Comparison of ENCODE assay signal across 23 cellular contexts in the genomic region with DNA sequence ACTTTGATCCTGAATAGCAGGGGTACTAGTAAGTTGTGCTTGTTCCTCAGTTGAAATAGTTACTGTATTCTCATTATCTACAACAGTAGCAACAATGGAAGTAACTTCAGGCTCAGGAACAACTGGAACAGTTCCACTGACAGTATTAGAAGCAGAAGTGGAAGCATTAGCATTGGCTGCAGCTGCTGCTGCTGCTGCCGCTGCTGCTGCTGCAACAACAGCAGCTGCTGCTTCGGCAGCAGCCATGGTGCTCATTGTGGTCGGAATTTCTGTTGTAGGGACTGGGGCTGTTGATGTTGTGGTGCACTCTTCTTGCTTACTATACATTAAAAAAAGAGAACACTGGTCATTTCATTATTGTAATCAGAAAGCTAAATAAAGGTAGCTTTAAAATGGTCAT.
"Had no signal": no experiment of that assay in that cellular context is flagged by ENCODE, and none has a peak within 500 bp of the region (broad histone marks: within the 10 kb centered on the region; RNA-seq: fewer than 3 reads in every experiment).

No MANE protein-coding gene starts in this region.

- ATAC-seq: effector memory CD8-positive, alpha-beta T cell; left ventricle myocardium superior; natural killer cell; right lobe of liver; stimulated activated effector memory CD8-positive, alpha-beta T cell treated with anti-CD3 and anti-CD28 coated beads, Interleukin-12 subunit alpha, Interleukin-12 subunit beta, amount 100 ng/mL, for 72 hours had no signal

- H3K27ac ChIP-seq: esophagus squamous epithelium, neutrophil, parathyroid adenoma, right lobe of liver, stomach, thyroid gland, vagina had no signal

- H3K9me3 ChIP-seq: esophagus squamous epithelium, neutrophil, right lobe of liver, stomach, thyroid gland, vagina had no signal

- H3K4me3 Mint-ChIP-seq: effector memory CD8-positive, alpha-beta T cell; natural killer cell; stimulated activated effector memory CD8-positive, alpha-beta T cell treated with anti-CD3 and anti-CD28 coated beads, Interleukin-12 subunit alpha, Interleukin-12 subunit beta, amount 100 ng/mL, for 72 hours had no signal

- H3K27me3 ChIP-seq: esophagus squamous epithelium, neutrophil, right lobe of liver, stomach, thyroid gland, vagina had no signal

- H3K27ac Mint-ChIP-seq: natural killer cell; stimulated activated effector memory CD8-positive, alpha-beta T cell treated with anti-CD3 and anti-CD28 coated beads, Interleukin-12 subunit alpha, Interleukin-12 subunit beta, amount 100 ng/mL, for 72 hours had no signal

- H3K4me3 ChIP-seq: esophagus squamous epithelium, lung, right lobe of liver, stomach, thyroid gland, vagina had no signal

- H3K4me1 ChIP-seq: esophagus squamous epithelium, parathyroid adenoma, right lobe of liver, stomach, thyroid gland, vagina had no signal

- H2AFZ ChIP-seq: parathyroid adenoma had no signal

- DNase-seq: cortex of kidney; effector memory CD8-positive, alpha-beta T cell; erythroblast; esophagus squamous epithelium; foreskin melanocyte; hypothalamus; left ventricle myocardium superior; mesenchymal stem cell; midbrain; natural killer cell; right lobe of liver; stimulated activated CD4-positive, alpha-beta T cell treated with anti-CD3 and anti-CD28 coated beads, Interleukin-2, amount 100 ng/mL, for 24 hours; stimulated activated CD4-positive, alpha-beta T cell treated with anti-CD3 and anti-CD28 coated beads, Interleukin-4, amount 100 ng/mL, for 24 hours; stimulated activated naive CD4-positive, alpha-beta T cell treated with Interleukin-2 at 50 U/mL for 16 hours; stomach; thyroid gland; trophoblast cell had no signal

- H3K79me2 ChIP-seq: parathyroid adenoma had no signal

- H3K27me3 Mint-ChIP-seq: effector memory CD8-positive, alpha-beta T cell; progenitor cell of endocrine pancreas had no signal

- H3K9ac ChIP-seq: parathyroid adenoma had no signal

- H3K4me1 Mint-ChIP-seq: natural killer cell had no signal
